In genomic region chr10:60031664-60032063, GRCh38 we compare ENCODE assay signal across 10 cellular contexts.
DNase-seq lines count a peak whose midpoint lies in the region; ATAC-seq and TF ChIP-seq lines count a peak whose summit lies in the region.
"Had no signal": no experiment of that assay in that cellular context is flagged by ENCODE, and none has a peak within 500 bp of the region (broad histone marks: within the 10 kb centered on the region; RNA-seq: fewer than 3 reads in every experiment).

No MANE protein-coding gene starts in this region.

- ATAC-seq in GM18907 (IDR thresholded peaks at IDR 0.05; ENCODE audit: unreplicated experiment) (peak; percentile 80), HG02798 (IDR thresholded peaks at IDR 0.05; ENCODE audit: poor library complexity, unreplicated experiment) (peak; percentile 44)

- H3K27me3 ChIP-seq in OCI-LY1 (ENCODE audit: insufficient read depth, low read length) (no peaks in the 10 kb centered on the region), SJCRH30 (no peaks in the 10 kb centered on the region)

- no peak overlapping the region for H2AFZ ChIP-seq in OCI-LY1 (ENCODE audit: low read length)

- H3K4me2 ChIP-seq in OCI-LY1 (ENCODE audit: low read length), result no peak overlapping the region

- H3K9ac ChIP-seq in OCI-LY1 (ENCODE audit: low read length), result no peak overlapping the region

- no peaks in the 10 kb centered on the region for H3K9me2 ChIP-seq in OCI-LY1 (ENCODE audit: low read depth, low read length)

- no peaks in the 10 kb centered on the region for H4K20me1 ChIP-seq in OCI-LY1 (ENCODE audit: insufficient read depth, low read length)

- DNase-seq in myocyte (ENCODE audit: low read depth) (peak; percentile 10), COLO829 (ENCODE audit: low spot score) (no peak), HT-29 (ENCODE audit: low spot score) (no peak), SJCRH30 (no peak)
- DNase-seq in activated CD8-positive, alpha-beta memory T cell treated with anti-CD3 and anti-CD28 coated beads, Interleukin-2, amount 50 U/mL, for 4 hours, result no peak
- DNase-seq: activated naive CD4-positive, alpha-beta T cell treated with anti-CD3 and anti-CD28 coated beads for 36 hours; NCI-H526 had no signal

- no peaks in the 10 kb centered on the region for H3K9me3 ChIP-seq in OCI-LY1 (ENCODE audit: low read length)
- no peaks in the 10 kb centered on the region for H3K9me3 ChIP-seq in SJCRH30 (replicated peaks)

- TF ChIP-seq CTCF in OCI-LY1 (IDR thresholded peaks at IDR 0.05; ENCODE audit: low read length), result no peak

- no peaks in the 10 kb centered on the region for H3F3A ChIP-seq in OCI-LY1 (ENCODE audit: insufficient read depth, low read length)

- peak overlapping the region; percentile 51 for H3K27ac ChIP-seq in OCI-LY1 (ENCODE audit: low read depth, low read length, poor library complexity, severe bottlenecking)
- H3K27ac ChIP-seq in SJCRH30, result no peak overlapping the region

- peaks cover 26% of the 10 kb centered on the region for H3K4me1 ChIP-seq in OCI-LY1 (ENCODE audit: insufficient read depth, low read length, severe bottlenecking)
- no peaks in the 10 kb centered on the region for H3K4me1 ChIP-seq in SJCRH30

- H3K4me3 ChIP-seq in OCI-LY1 (ENCODE audit: low read depth, low read length, poor library complexity, severe bottlenecking), result no peak overlapping the region
- no peak overlapping the region for H3K4me3 ChIP-seq in SJCRH30

- H3K79me2 ChIP-seq in OCI-LY1 (ENCODE audit: insufficient read depth, low read length), result no peaks in the 10 kb centered on the region

- H3K36me3 ChIP-seq in OCI-LY1 (ENCODE audit: insufficient read depth, low read length), result no peaks in the 10 kb centered on the region
- no peaks in the 10 kb centered on the region for H3K36me3 ChIP-seq in SJCRH30
